In the genomic region with DNA sequence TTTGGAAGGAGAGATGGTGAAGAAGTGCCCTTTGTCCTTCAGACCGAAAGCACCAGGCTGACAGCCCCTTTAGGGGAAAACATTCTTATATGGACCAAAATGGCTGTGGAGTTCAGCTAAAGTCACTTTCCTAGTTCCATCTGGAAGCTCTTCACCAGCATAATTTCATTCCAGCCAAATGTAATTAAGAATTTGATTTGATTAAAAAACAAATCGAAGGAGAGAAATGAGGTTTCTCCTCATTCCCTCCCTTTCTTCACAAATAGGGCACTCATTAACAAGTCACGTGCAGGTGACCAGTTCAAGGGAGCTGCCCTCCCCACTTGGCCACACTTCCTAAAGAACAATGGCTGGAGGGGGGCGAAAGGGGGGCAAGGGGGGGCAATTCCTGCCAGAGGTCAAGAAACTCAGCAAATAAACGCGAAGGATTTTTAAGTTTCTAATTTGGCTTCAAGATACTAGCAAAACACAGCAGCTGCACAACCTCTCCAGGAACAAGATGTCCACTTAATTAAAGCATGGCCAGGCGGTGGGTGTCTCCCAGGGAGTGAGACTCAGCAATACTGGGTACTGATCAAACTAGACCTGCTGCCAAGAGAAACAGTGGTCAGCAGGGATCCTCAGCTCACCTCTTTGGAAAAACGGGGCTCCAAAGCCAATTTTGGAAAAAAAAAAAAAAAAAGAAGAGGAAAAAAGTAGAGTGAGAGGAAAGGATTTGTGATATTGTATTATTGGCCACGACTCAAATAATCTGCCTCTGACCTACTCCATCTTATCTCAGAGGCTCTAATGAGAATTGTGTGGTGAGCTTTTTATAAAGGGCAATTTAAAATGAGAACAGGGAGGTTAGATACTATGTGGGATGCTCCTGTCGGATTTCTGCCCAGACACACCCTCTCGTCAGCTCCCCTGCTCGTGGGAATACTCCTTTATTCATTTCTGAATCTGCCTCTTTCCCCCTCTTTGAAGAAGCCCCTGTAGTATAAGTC, we compare ENCODE assay signal across 1 cellular context.
TF ChIP-seq lines count a peak whose summit lies in the region.

No MANE protein-coding gene starts in this region.

TF ChIP-seq in GM23338, 12 proteins besides CTCF, POLR2A, EP300 and RAD21:
- no peak for TF ChIP-seq EZH2phosphoT487 (IDR thresholded peaks at IDR 0.05; ENCODE audit: unreplicated experiment)
- no peak for TF ChIP-seq JUNB (IDR thresholded peaks at IDR 0.05; ENCODE audit: unreplicated experiment)
- no peak for TF ChIP-seq ZNF114 (CRISPR knock-in tag; IDR thresholded peaks at IDR 0.05)
- TF ChIP-seq, protein P1, sequence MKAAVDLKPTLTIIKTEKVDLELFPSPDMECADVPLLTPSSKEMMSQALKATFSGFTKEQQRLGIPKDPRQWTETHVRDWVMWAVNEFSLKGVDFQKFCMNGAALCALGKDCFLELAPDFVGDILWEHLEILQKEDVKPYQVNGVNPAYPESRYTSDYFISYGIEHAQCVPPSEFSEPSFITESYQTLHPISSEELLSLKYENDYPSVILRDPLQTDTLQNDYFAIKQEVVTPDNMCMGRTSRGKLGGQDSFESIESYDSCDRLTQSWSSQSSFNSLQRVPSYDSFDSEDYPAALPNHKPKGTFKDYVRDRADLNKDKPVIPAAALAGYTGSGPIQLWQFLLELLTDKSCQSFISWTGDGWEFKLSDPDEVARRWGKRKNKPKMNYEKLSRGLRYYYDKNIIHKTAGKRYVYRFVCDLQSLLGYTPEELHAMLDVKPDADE (IDR thresholded peaks at IDR 0.05), result no peak
- no peak for TF ChIP-seq CREB1 (CRISPR knock-in tag; IDR thresholded peaks at IDR 0.05; ENCODE audit: low read depth)
- TF ChIP-seq, protein P2, sequence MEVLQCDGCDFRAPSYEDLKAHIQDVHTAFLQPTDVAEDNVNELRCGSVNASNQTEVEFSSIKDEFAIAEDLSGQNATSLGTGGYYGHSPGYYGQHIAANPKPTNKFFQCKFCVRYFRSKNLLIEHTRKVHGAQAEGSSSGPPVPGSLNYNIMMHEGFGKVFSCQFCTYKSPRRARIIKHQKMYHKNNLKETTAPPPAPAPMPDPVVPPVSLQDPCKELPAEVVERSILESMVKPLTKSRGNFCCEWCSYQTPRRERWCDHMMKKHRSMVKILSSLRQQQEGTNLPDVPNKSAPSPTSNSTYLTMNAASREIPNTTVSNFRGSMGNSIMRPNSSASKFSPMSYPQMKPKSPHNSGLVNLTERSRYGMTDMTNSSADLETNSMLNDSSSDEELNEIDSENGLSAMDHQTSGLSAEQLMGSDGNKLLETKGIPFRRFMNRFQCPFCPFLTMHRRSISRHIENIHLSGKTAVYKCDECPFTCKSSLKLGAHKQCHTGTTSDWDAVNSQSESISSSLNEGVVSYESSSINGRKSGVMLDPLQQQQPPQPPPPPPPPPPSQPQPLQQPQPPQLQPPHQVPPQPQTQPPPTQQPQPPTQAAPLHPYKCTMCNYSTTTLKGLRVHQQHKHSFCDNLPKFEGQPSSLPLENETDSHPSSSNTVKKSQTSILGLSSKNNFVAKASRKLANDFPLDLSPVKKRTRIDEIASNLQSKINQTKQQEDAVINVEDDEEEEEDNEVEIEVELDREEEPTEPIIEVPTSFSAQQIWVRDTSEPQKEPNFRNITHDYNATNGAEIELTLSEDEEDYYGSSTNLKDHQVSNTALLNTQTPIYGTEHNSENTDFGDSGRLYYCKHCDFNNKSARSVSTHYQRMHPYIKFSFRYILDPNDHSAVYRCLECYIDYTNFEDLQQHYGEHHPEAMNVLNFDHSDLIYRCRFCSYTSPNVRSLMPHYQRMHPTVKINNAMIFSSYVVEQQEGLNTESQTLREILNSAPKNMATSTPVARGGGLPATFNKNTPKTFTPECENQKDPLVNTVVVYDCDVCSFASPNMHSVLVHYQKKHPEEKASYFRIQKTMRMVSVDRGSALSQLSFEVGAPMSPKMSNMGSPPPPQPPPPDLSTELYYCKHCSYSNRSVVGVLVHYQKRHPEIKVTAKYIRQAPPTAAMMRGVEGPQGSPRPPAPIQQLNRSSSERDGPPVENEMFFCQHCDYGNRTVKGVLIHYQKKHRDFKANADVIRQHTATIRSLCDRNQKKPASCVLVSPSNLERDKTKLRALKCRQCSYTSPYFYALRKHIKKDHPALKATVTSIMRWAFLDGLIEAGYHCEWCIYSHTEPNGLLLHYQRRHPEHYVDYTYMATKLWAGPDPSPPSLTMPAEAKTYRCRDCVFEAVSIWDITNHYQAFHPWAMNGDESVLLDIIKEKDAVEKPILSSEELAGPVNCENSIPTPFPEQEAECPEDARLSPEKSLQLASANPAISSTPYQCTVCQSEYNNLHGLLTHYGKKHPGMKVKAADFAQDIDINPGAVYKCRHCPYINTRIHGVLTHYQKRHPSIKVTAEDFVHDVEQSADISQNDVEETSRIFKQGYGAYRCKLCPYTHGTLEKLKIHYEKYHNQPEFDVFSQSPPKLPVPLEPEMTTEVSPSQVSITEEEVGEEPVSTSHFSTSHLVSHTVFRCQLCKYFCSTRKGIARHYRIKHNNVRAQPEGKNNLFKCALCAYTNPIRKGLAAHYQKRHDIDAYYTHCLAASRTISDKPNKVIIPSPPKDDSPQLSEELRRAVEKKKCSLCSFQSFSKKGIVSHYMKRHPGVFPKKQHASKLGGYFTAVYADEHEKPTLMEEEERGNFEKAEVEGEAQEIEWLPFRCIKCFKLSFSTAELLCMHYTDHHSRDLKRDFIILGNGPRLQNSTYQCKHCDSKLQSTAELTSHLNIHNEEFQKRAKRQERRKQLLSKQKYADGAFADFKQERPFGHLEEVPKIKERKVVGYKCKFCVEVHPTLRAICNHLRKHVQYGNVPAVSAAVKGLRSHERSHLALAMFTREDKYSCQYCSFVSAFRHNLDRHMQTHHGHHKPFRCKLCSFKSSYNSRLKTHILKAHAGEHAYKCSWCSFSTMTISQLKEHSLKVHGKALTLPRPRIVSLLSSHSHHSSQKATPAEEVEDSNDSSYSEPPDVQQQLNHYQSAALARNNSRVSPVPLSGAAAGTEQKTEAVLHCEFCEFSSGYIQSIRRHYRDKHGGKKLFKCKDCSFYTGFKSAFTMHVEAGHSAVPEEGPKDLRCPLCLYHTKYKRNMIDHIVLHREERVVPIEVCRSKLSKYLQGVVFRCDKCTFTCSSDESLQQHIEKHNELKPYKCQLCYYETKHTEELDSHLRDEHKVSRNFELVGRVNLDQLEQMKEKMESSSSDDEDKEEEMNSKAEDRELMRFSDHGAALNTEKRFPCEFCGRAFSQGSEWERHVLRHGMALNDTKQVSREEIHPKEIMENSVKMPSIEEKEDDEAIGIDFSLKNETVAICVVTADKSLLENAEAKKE (CRISPR knock-in tag; IDR thresholded peaks at IDR 0.05), result no peak
- TF ChIP-seq POLR2AphosphoS5 (IDR thresholded peaks at IDR 0.05; ENCODE audit: low read depth), result no peak
